Comparison of ENCODE assay signal across 34 cellular contexts in the genomic region with DNA sequence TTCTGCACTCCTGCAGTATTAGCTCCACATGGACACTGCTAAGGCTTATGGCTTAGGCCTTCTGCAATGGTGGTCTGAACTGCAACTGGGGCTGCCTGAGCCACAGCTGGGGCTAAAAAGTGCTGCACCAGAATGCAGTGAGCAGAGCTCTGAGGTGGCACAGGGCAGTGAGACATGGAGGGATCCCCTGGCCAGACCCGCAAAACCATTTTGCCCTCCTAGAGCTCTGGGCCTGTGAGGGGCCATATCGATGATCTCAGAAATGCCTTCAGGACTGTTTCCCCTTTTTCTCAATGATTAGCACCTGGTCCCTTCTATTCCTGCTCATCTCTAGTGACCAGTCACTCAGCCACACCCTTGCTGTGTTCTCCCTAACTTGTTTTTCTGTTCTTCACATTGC.
"Had no signal": no experiment of that assay in that cellular context is flagged by ENCODE, and none has a peak within 500 bp of the region (broad histone marks: within the 10 kb centered on the region; RNA-seq: fewer than 3 reads in every experiment).

No MANE protein-coding gene starts in this region.

- DNase-seq: Karpas-422, Kasumi-1, MG63, MM.1S, MV-4-11, NCI-H1048, NCI-H1092, NCI-H1092 treated with DMSO at 0.1 percent for 48 hours, NCI-H1105, NCI-H1105 treated with DMSO at 0.1 percent for 48 hours, NCI-H1417, NCI-H1417 treated with DMSO at 0.1 percent for 48 hours, NCI-H1436, NCI-H1436 treated with DMSO at 0.1 percent for 48 hours, NCI-H146, NCI-H1694, NCI-H1694 treated with DMSO at 0.1 percent for 48 hours, NCI-H187, NCI-H187 treated with DMSO at 0.1 percent for 48 hours, NCI-H1930, NCI-H2029, NCI-H2029 treated with DMSO at 0.1 percent for 48 hours, NCI-H2081, NCI-H2081 treated with DMSO at 0.1 percent for 48 hours, NCI-H2107, NCI-H2171, NCI-H2171 treated with DMSO at 0.1 percent for 48 hours, NCI-H2227 treated with DMSO at 0.1 percent for 48 hours, NCI-H226, NCI-H345, NCI-H446, NCI-H446 treated with DMSO at 0.1 percent for 48 hours, NCI-H510A had no signal

- H3K27ac ChIP-seq: KMS-11 had no signal

- H3K4me3 ChIP-seq: MG63 had no signal

- H3K36me3 ChIP-seq: MG63 had no signal

- H3K9me3 ChIP-seq: MG63 had no signal
